21 cellular contexts compared by ENCODE assay signal in the genomic region with DNA sequence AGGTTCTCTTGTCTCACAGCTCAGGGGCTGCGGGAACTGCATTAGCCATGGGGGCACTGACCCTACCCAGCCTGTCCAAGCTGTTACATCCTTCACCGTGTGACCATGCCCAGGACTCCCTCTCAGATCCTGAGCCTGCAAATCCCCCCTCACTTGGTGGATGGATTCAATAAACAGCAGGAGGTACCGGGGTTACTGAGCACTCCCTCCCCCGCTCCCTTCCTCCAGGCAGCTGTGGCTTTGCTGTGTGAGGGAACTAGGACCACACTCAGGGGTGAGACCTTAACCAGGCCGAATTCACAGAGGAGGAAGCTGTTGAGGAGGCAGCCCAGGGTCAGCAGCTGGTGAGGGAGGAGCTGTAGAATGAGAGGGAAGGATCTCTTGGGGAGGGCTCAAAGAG. TPM values are rescaled to one million over a fixed set of nuclear protein-coding genes. Genes with fewer than 3 reads are reported as not detected.
DNase-seq lines count a peak whose midpoint lies in the region; ATAC-seq, FAIRE-seq and TF ChIP-seq lines count a peak whose summit lies in the region.
"Had no signal": no experiment of that assay in that cellular context is flagged by ENCODE, and none has a peak within 500 bp of the region (broad histone marks: within the 10 kb centered on the region; RNA-seq: fewer than 3 reads in every experiment).

No MANE protein-coding gene starts in this region.

- no peak overlapping the region for H2BK15ac ChIP-seq in H9 (ENCODE audit: low read depth, low read length)

- H3K56ac ChIP-seq in H9 (ENCODE audit: insufficient read length, low read depth, low read length): no peak overlapping the region

- TF ChIP-seq CTCF in H9 (conservative IDR thresholded peaks at IDR 0.05) (no peak), WERI-Rb-1 (IDR thresholded peaks at IDR 0.05; ENCODE audit: low read depth, low read length) (no peak), GM20000 (IDR thresholded peaks at IDR 0.05; ENCODE audit: extremely low read depth, missing control alignments) (no peak)

- POLR2A ChIA-PET in activated CD4-positive, alpha-beta T cell treated with anti-CD3 and anti-CD28 coated beads, Interleukin-2, amount 10 ng/mL, durations not matched to agents 7 days and 5 days (lab: Charles Lee): no interaction called here

- peaks cover 19% of the 10 kb centered on the region for H3K27me3 Mint-ChIP-seq in H9 (ENCODE audit: low read depth)
- peaks cover 26% of the 10 kb centered on the region for H3K27me3 Mint-ChIP-seq in activated CD4-positive, alpha-beta T cell treated with anti-CD3 and anti-CD28 coated beads, Interleukin-2, amount 10 ng/mL, durations not matched to agents 7 days and 5 days

- H2BK5ac ChIP-seq in H9 (ENCODE audit: insufficient read length, low read length): no peak overlapping the region

- no peak overlapping the region for H2BK20ac ChIP-seq in H9 (ENCODE audit: low read depth, low read length, poor library complexity, severe bottlenecking)

- intact Hi-C loops in sciatic nerve (cut with DNase I): no loop called here

- no peak overlapping the region for H3K4me2 ChIP-seq in H9 (ENCODE audit: insufficient read depth, insufficient read length, low read length)

- H2AK5ac ChIP-seq in H9 (ENCODE audit: insufficient read length, low read length): no peak overlapping the region

- no peaks in the 10 kb centered on the region for H3K79me1 ChIP-seq in H9 (ENCODE audit: insufficient read depth, low read depth, low read length, poor library complexity, severe bottlenecking)

- DNase-seq in H9 (peak; percentile 35), WERI-Rb-1 (peak; percentile 55), left lobe of liver (ENCODE audit: low spot score) (no peak), sciatic nerve (ENCODE audit: low spot score) (no peak), RCC 7860 (ENCODE audit: low spot score) (no peak), GM20000 (ENCODE audit: low spot score) (no peak)
- no peak for DNase-seq in activated CD4-positive, alpha-beta T cell treated with anti-CD3 and anti-CD28 coated beads, Interleukin-2, amount 10 ng/mL, durations not matched to agents 7 days and 5 days
- DNase-seq: activated B cell treated with CpG ODN at 0.5 μM for 24 hours; activated gamma-delta T cell treated with Interleukin-2 at 50 U/mL for 16 hours; cortex of kidney; DMS 273 treated with DMSO at 0.1 percent for 48 hours; immature natural killer cell; NCI-H1105 treated with DMSO at 0.1 percent for 48 hours; NCI-H774; RPMI8226; stimulated activated CD4-positive, alpha-beta T cell treated with anti-CD3 and anti-CD28 coated beads, Interleukin-4, amount 100 ng/mL, for 24 hours had no signal

- no peak overlapping the region for H3K4me3 Mint-ChIP-seq in H9
- H3K4me3 Mint-ChIP-seq in activated CD4-positive, alpha-beta T cell treated with anti-CD3 and anti-CD28 coated beads, Interleukin-2, amount 10 ng/mL, durations not matched to agents 7 days and 5 days: no peak overlapping the region
- H3K4me3 Mint-ChIP-seq: activated B cell treated with CpG ODN at 0.5 μM for 24 hours, immature natural killer cell, mesothelial cell of epicardium had no signal

- no peak overlapping the region for H3K4ac ChIP-seq in H9 (ENCODE audit: low read depth, low read length)

- H3K4me1 ChIP-seq in H9 (ENCODE audit: insufficient read depth, low read length): peaks cover 3% of the 10 kb centered on the region; the same call in 1 of the 2 replicates
- H3K4me1 ChIP-seq: ascending aorta, gastroesophageal sphincter had no signal

- peak overlapping the region in 1 of 3 experiments; percentile 86; a peak in 1 of 7 replicates for H3K27ac Mint-ChIP-seq in H9
- H3K27ac Mint-ChIP-seq in activated CD4-positive, alpha-beta T cell treated with anti-CD3 and anti-CD28 coated beads, Interleukin-2, amount 10 ng/mL, durations not matched to agents 7 days and 5 days: no peak overlapping the region
- H3K27ac Mint-ChIP-seq: activated B cell treated with CpG ODN at 0.5 μM for 24 hours, mesothelial cell of epicardium had no signal

- H3K4me1 Mint-ChIP-seq in H9: peaks cover 39 to 42% of the 10 kb centered on the region in 2 experiments
- H3K4me1 Mint-ChIP-seq in activated CD4-positive, alpha-beta T cell treated with anti-CD3 and anti-CD28 coated beads, Interleukin-2, amount 10 ng/mL, durations not matched to agents 7 days and 5 days: peaks cover 2% of the 10 kb centered on the region
- H3K4me1 Mint-ChIP-seq: mesothelial cell of epicardium had no signal

- H3K9ac ChIP-seq in H9 (ENCODE audit: extremely low read depth, insufficient read length, low read length): no peak overlapping the region

- no CpG with 5 or more reads among the region's 5 CpGs for WGBS in H9 (ENCODE audit: extremely low coverage, insufficient read length, low lambda C conversion rate)

- no peak overlapping the region for H3K14ac ChIP-seq in H9 (ENCODE audit: insufficient read depth, low read length)

- ATAC-seq in left lobe of liver (peak; percentile 47), sciatic nerve (peak; percentile 83), GM21447 (IDR thresholded peaks at IDR 0.05; ENCODE audit: unreplicated experiment) (no peak)
- ATAC-seq: gastroesophageal sphincter had no signal

- no peaks in the 10 kb centered on the region for H4K20me1 ChIP-seq in H9 (ENCODE audit: control insufficient read depth, insufficient read depth, insufficient read length)

- no peak for FAIRE-seq in RCC 7860 (lab: Jason Lieb, UNC)

- no peak overlapping the region for H2BK120ac ChIP-seq in H9 (ENCODE audit: low read depth, low read length, poor library complexity, severe bottlenecking)

- H3K9me3 Mint-ChIP-seq in H9: peaks cover 15 to 22% of the 10 kb centered on the region in 2 experiments
- no peaks in the 10 kb centered on the region for H3K9me3 Mint-ChIP-seq in activated CD4-positive, alpha-beta T cell treated with anti-CD3 and anti-CD28 coated beads, Interleukin-2, amount 10 ng/mL, durations not matched to agents 7 days and 5 days
- H3K9me3 Mint-ChIP-seq: activated B cell treated with CpG ODN at 0.5 μM for 24 hours, immature natural killer cell, mesothelial cell of epicardium had no signal

- H2AFZ ChIP-seq in H9 (ENCODE audit: low read length): no peak overlapping the region

- no peaks in the 10 kb centered on the region for H3K23me2 ChIP-seq in H9 (ENCODE audit: insufficient read length, low read depth, low read length, poor library complexity, severe bottlenecking)

- no peaks in the 10 kb centered on the region for H3K36me3 ChIP-seq in WERI-Rb-1
- H3K36me3 ChIP-seq: ascending aorta, gastroesophageal sphincter had no signal

- no peak overlapping the region for H3K4me3 ChIP-seq in WERI-Rb-1 (ENCODE audit: low read depth, low read length)
- H3K4me3 ChIP-seq: ascending aorta, gastroesophageal sphincter had no signal

- H4K8ac ChIP-seq in H9 (replicated peaks; ENCODE audit: insufficient read length, low read depth, low read length): no peak overlapping the region

- peaks cover 4 to 17% (median 12%) of the 10 kb centered on the region in 3 experiments; a peak in 6 of 7 replicates for H3K36me3 Mint-ChIP-seq in H9 (ENCODE audit: insufficient read depth in 1 of 3, low read depth in 3 of 3)
- H3K36me3 Mint-ChIP-seq in activated CD4-positive, alpha-beta T cell treated with anti-CD3 and anti-CD28 coated beads, Interleukin-2, amount 10 ng/mL, durations not matched to agents 7 days and 5 days (ENCODE audit: low read depth): no peaks in the 10 kb centered on the region
- H3K36me3 Mint-ChIP-seq: immature natural killer cell, mesothelial cell of epicardium had no signal

- no peak overlapping the region for H3K23ac ChIP-seq in H9 (ENCODE audit: insufficient read length, low read depth, low read length)

- H3K27ac ChIP-seq in H9 (ENCODE audit: insufficient read length, low read depth, low read length) (no peak overlapping the region), WERI-Rb-1 (no peak overlapping the region)
- H3K27ac ChIP-seq: ascending aorta, epithelial cell of prostate, gastroesophageal sphincter had no signal

- H4K91ac ChIP-seq in H9 (ENCODE audit: insufficient read length, low read depth, low read length): no peak overlapping the region

- CTCF ChIA-PET in activated CD4-positive, alpha-beta T cell treated with anti-CD3 and anti-CD28 coated beads, Interleukin-2, amount 10 ng/mL, durations not matched to agents 7 days and 5 days (lab: Charles Lee): interaction anchor here (1.4 to 1.6 kb wide), 2 partner anchors 11 to 26 kb away, joined by 3 to 5 read pairs; partner anchors contain the start of gene CEACAM1

- no peak overlapping the region for H3K18ac ChIP-seq in H9 (ENCODE audit: insufficient read length, low read depth, low read length)

- no peak overlapping the region for H3T11ph ChIP-seq in H9 (ENCODE audit: low read length)

- H3K27me3 ChIP-seq in H9 (ENCODE audit: insufficient read depth, low read length): no peaks in the 10 kb centered on the region
- no peaks in the 10 kb centered on the region for H3K27me3 ChIP-seq in WERI-Rb-1 (ENCODE audit: insufficient read depth, low read depth, severe bottlenecking)
- H3K27me3 ChIP-seq: ascending aorta had no signal

- H4K5ac ChIP-seq in H9 (ENCODE audit: insufficient read length, low read depth, low read length): no peak overlapping the region

- no peaks in the 10 kb centered on the region for H3K79me2 ChIP-seq in H9 (ENCODE audit: insufficient read depth, low read length)

- no peak overlapping the region for H2BK12ac ChIP-seq in H9 (ENCODE audit: insufficient read length, low read depth, low read length)

- H3K9me3 ChIP-seq in H9 (ENCODE audit: control insufficient read depth, low read depth, low read length): no peaks in the 10 kb centered on the region
- H3K9me3 ChIP-seq in WERI-Rb-1 (ENCODE audit: severe bottlenecking): no peaks in the 10 kb centered on the region
- H3K9me3 ChIP-seq: ascending aorta had no signal

RNA-seq across cellular contexts. Expression of gene CEACAM1, which starts 27.0 kb away (rescaled TPM):
- total RNA-seq in H9 (2021) (0.94 and 1.5 TPM in 2 replicates), left lobe of liver (27.0 TPM), sciatic nerve (5.8 TPM)
- total RNA-seq in activated CD4-positive, alpha-beta T cell treated with anti-CD3 and anti-CD28 coated beads, Interleukin-2, amount 10 ng/mL, durations not matched to agents 7 days and 5 days: 10 to 100 TPM; 21.0 to 22.2 TPM
- total RNA-seq: ascending aorta had no signal

RNA-seq across cellular contexts. Expression of gene CEACAM8, which starts 39.4 kb away (rescaled TPM):
- total RNA-seq in H9 (2021): not detected in 2 replicates
- 0.33 TPM for total RNA-seq in left lobe of liver
- total RNA-seq in sciatic nerve: 1.3 TPM
- total RNA-seq in activated CD4-positive, alpha-beta T cell treated with anti-CD3 and anti-CD28 coated beads, Interleukin-2, amount 10 ng/mL, durations not matched to agents 7 days and 5 days: not detected
- total RNA-seq: activated B cell treated with CpG ODN at 0.5 μM for 24 hours, ascending aorta, gastroesophageal sphincter, mesothelial cell of epicardium had no signal

Comparison
In these comparisons a context has a peak if more than half of its experiments do, and no peak if none do; other contexts are left out.
1. DNase-seq: peak in H9 (single experiment) and WERI-Rb-1 (single experiment); none in left lobe of liver (single experiment), sciatic nerve (single experiment), activated CD4-positive, alpha-beta T cell treated with anti-CD3 and anti-CD28 coated beads, Interleukin-2, amount 10 ng/mL, durations not matched to agents 7 days and 5 days (single experiment), RCC 7860 (single experiment) and GM20000 (single experiment).